Comparison of ENCODE assay signal across 8 cellular contexts in genomic region chr6:165663736-165664552, GRCh38. TPM values are rescaled to one million over a fixed set of nuclear protein-coding genes. Genes with fewer than 3 reads are reported as not detected.
A peak's percentile ranks its signal among the peaks of the same experiment; 100 is the strongest.
DNase-seq lines count a peak whose midpoint lies in the region; ATAC-seq lines count a peak whose summit lies in the region.

No MANE protein-coding gene starts in this region.

- DNase-seq in activated naive CD8-positive, alpha-beta T cell treated with anti-CD3 and anti-CD28 coated beads for 36 hours: no peak
- DNase-seq in aorta (no peak), UCSD-AML1 (lab: John Stamatoyannopoulos, UW; ENCODE audit: unreplicated experiment) (no peak), GOT3 (lab: John Stamatoyannopoulos, UW) (no peak)

- peaks cover 13% of the 10 kb centered on the region for H3K4me1 Mint-ChIP-seq in activated naive CD8-positive, alpha-beta T cell (ENCODE audit: low read depth)
- no peaks in the 10 kb centered on the region for H3K4me1 Mint-ChIP-seq in activated naive CD8-positive, alpha-beta T cell treated with anti-CD3 and anti-CD28 coated beads for 36 hours

- H3K4me3 Mint-ChIP-seq in activated naive CD8-positive, alpha-beta T cell: peak overlapping the region; percentile 63
- H3K4me3 Mint-ChIP-seq in activated naive CD8-positive, alpha-beta T cell treated with anti-CD3 and anti-CD28 coated beads for 36 hours: no peak overlapping the region

- peaks cover 5% of the 10 kb centered on the region for H3K27me3 ChIP-seq in endocrine pancreas (ENCODE audit: control insufficient read depth, insufficient read depth, low read length)
- H3K27me3 ChIP-seq in muscle layer of duodenum (ENCODE audit: low read depth, low read length): peaks cover 25% of the 10 kb centered on the region
- H3K27me3 ChIP-seq in aorta (ENCODE audit: control insufficient read depth in 1 of 2, insufficient read depth in 2 of 2, low read length in 1 of 2): peaks cover 1 to 4% of the 10 kb centered on the region in 2 donors

- no peaks in the 10 kb centered on the region for H3K36me3 Mint-ChIP-seq in activated naive CD8-positive, alpha-beta T cell
- H3K36me3 Mint-ChIP-seq in activated naive CD8-positive, alpha-beta T cell treated with anti-CD3 and anti-CD28 coated beads for 36 hours: no peaks in the 10 kb centered on the region

- ATAC-seq in aorta (ENCODE audit: low FRiP score) (peak; percentile 11), GM19328 (IDR thresholded peaks at IDR 0.05; ENCODE audit: unreplicated experiment) (no peak)

- H3K4me3 ChIP-seq in endocrine pancreas (ENCODE audit: control insufficient read depth, insufficient read depth, low read length) (peak overlapping the region; percentile 35), muscle layer of duodenum (ENCODE audit: low read depth in 1 of 2, low read length in 2 of 2) (peak overlapping the region; percentile 54 to 72), aorta (ENCODE audit: low read length in 2 of 2) (no peak overlapping the region)

- intact Hi-C loops in aorta (cut with DNase I): loop anchor here in 1 of 2 donors (5.0 to 10.0 kb wide), 2 partner anchors 38 to 181 kb away; no protein-coding TSS in a partner anchor

- no peak overlapping the region for H3K27ac Mint-ChIP-seq in activated naive CD8-positive, alpha-beta T cell
- H3K27ac Mint-ChIP-seq in activated naive CD8-positive, alpha-beta T cell treated with anti-CD3 and anti-CD28 coated beads for 36 hours: no peak overlapping the region

- H3K4me1 ChIP-seq in endocrine pancreas (ENCODE audit: control insufficient read depth, insufficient read depth, low read length): no peaks in the 10 kb centered on the region
- peaks cover 4 to 30% of the 10 kb centered on the region in 2 donors for H3K4me1 ChIP-seq in muscle layer of duodenum (ENCODE audit: control insufficient read depth in 1 of 2, insufficient read depth in 2 of 2, low read length in 2 of 2)
- no peaks in the 10 kb centered on the region for H3K4me1 ChIP-seq in aorta (ENCODE audit: control insufficient read depth in 1 of 2, insufficient read depth in 2 of 2, low read length in 2 of 2)

- H3K36me3 ChIP-seq in endocrine pancreas (ENCODE audit: control insufficient read depth, insufficient read depth, low read length): no peaks in the 10 kb centered on the region
- H3K36me3 ChIP-seq in muscle layer of duodenum (ENCODE audit: control insufficient read depth in 1 of 2, insufficient read depth in 2 of 2, low read length in 2 of 2): no peaks in the 10 kb centered on the region
- no peaks in the 10 kb centered on the region for H3K36me3 ChIP-seq in aorta (ENCODE audit: control insufficient read depth in 1 of 2, insufficient read depth in 2 of 2, low read length in 1 of 2)

- H3K9me3 ChIP-seq in endocrine pancreas (ENCODE audit: control insufficient read depth, low read length) (no peaks in the 10 kb centered on the region), muscle layer of duodenum (ENCODE audit: control insufficient read depth in 1 of 2, low read length in 2 of 2) (no peaks in the 10 kb centered on the region), aorta (ENCODE audit: control insufficient read depth, low read length) (no peaks in the 10 kb centered on the region)

- no peak overlapping the region for H3K9ac ChIP-seq in endocrine pancreas (ENCODE audit: control insufficient read depth, insufficient read depth, low read length)

- H3K27me3 Mint-ChIP-seq in activated naive CD8-positive, alpha-beta T cell: peaks cover 27% of the 10 kb centered on the region
- peaks cover 53% of the 10 kb centered on the region for H3K27me3 Mint-ChIP-seq in activated naive CD8-positive, alpha-beta T cell treated with anti-CD3 and anti-CD28 coated beads for 36 hours

- H3K9me3 Mint-ChIP-seq in activated naive CD8-positive, alpha-beta T cell (ENCODE audit: low read depth): no peaks in the 10 kb centered on the region
- no peaks in the 10 kb centered on the region for H3K9me3 Mint-ChIP-seq in activated naive CD8-positive, alpha-beta T cell treated with anti-CD3 and anti-CD28 coated beads for 36 hours

- WGBS in aorta, 2 donors: 1 to 2% methylated on average over 48 of the region's 48 CpGs

- no peak overlapping the region for H3K27ac ChIP-seq in muscle layer of duodenum (ENCODE audit: low read length)
- no peak overlapping the region for H3K27ac ChIP-seq in aorta (ENCODE audit: low read depth in 1 of 2, low read length in 2 of 2)

RNA-seq across cellular contexts. Expression of gene PDE10A, which starts 0.9 kb away (rescaled TPM):
- not detected for total RNA-seq in activated naive CD8-positive, alpha-beta T cell treated with anti-CD3 and anti-CD28 coated beads for 36 hours
- 10 to 100 TPM in 1 of 2 donors, 1 to 10 TPM in 1; 8.7 to 17.1 TPM for total RNA-seq in aorta
- polyA plus RNA-seq in aorta: 1 to 10 TPM in 1 of 2 donors, under 1 TPM in 1; 0.75 to 3.8 TPM

Comparison
In these comparisons a context has a peak if more than half of its experiments do, and no peak if none do; other contexts are left out.
1. H3K4me3 ChIP-seq: peak in endocrine pancreas (single experiment) and muscle layer of duodenum (2 of 2); none in aorta (0 of 2).
2. RNA of gene PDE10A, which starts 0.9 kb away (total RNA-seq): 8.7 to 17.1 TPM in aorta; not detected in activated naive CD8-positive, alpha-beta T cell treated with anti-CD3 and anti-CD28 coated beads for 36 hours; every median in the first group is over 4 times any median in the second.